In the genomic region with DNA sequence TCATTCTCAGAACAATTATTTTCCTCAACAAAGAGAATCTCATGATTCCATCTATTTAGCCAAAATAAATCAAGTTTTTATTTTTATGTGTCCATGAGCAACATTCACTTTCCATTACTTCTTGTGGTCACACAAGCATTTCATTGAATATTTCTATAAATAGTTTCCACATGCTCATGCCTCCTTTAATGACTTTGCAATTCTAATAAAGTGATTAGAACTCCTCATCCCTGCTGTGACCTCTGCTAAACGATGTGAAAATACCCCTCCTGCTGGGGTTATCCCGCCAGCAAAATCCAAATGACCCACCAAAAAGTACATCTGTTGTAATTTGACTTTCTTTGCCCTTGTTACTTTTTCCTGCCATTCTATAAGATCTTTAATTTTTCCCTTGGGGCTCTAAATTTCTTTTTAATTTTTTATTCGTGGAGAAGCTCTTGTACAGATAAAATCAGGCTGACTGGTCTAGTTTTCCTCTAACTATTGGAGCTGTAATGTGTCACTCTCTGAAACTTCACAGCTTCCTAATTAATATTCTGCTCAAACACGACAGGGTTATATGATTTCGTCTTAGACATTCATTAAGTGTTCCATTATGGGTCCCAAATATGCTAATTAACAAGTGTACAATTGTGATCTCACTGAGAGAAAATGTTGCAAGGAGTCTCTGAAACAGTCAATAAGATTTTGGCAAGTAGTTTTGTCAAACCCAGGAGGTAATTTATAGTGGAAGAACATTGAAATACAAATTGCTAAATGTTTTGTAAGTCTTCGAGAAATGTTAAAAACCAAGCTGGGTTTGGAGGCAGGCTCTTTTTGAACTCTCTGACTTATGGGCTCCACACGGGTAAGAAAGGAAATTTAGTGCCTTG, we compare ENCODE assay signal across 16 cellular contexts.
DNase-seq lines count a peak whose midpoint lies in the region; ATAC-seq and TF ChIP-seq lines count a peak whose summit lies in the region.
"Had no signal": no experiment of that assay in that cellular context is flagged by ENCODE, and none has a peak within 500 bp of the region (broad histone marks: within the 10 kb centered on the region; RNA-seq: fewer than 3 reads in every experiment).

No MANE protein-coding gene starts in this region.

- no peaks in the 10 kb centered on the region for H3K27me3 Mint-ChIP-seq in MCF 10A (ENCODE audit: insufficient read depth, unreplicated experiment)
- H3K27me3 Mint-ChIP-seq in activated T-cell treated with anti-CD3 and anti-CD28 coated beads, Interleukin-2, amount 50 U/mL, for 24 hours = no peaks in the 10 kb centered on the region
- H3K27me3 Mint-ChIP-seq: dendritic cell treated with granulocyte-macrophage colony-stimulating factor and Interleukin-4, amounts not matched to agents 40 ng/mL and 50 ng/mL, for 4 days had no signal

- no peak overlapping the region for H3K4ac ChIP-seq in neuronal stem cell (ENCODE audit: low read length)

- H3K4me1 ChIP-seq in neuronal stem cell (ENCODE audit: control insufficient read depth in 2 of 2, insufficient read depth in 1 of 2, low read depth in 1 of 2, low read length in 2 of 2) = no peaks in the 10 kb centered on the region
- H3K4me1 ChIP-seq: esophagus squamous epithelium had no signal

- H3K27ac ChIP-seq in neuronal stem cell (replicated peaks; ENCODE audit: low read length) = no peak overlapping the region
- H3K27ac ChIP-seq: C4-2B, esophagus squamous epithelium had no signal

- no peaks in the 10 kb centered on the region for H3K36me3 ChIP-seq in neuronal stem cell (replicated peaks in 1 of 2; ENCODE audit: control insufficient read depth in 2 of 2, insufficient read depth in 2 of 2, low read length in 2 of 2)
- H3K36me3 ChIP-seq: esophagus squamous epithelium had no signal

- intact Hi-C loops in MCF 10A (cut with micrococcal nuclease) = no loop called here

- no peak overlapping the region for H2AK5ac ChIP-seq in neuronal stem cell (ENCODE audit: low read depth, low read length)

- H3K9ac ChIP-seq in neuronal stem cell (ENCODE audit: low read depth, low read length, poor library complexity) = no peak overlapping the region

- H3K27me3 ChIP-seq in neuronal stem cell (ENCODE audit: control insufficient read depth in 3 of 3, insufficient read depth in 3 of 3, low read depth in 1 of 3, low read length in 3 of 3) = no peaks in the 10 kb centered on the region
- H3K27me3 ChIP-seq: esophagus squamous epithelium had no signal

- H3K4me3 Mint-ChIP-seq in MCF 10A (ENCODE audit: unreplicated experiment) = no peak overlapping the region
- H3K4me3 Mint-ChIP-seq in activated T-cell treated with anti-CD3 and anti-CD28 coated beads, Interleukin-2, amount 50 U/mL, for 24 hours = no peak overlapping the region
- H3K4me3 Mint-ChIP-seq: dendritic cell treated with granulocyte-macrophage colony-stimulating factor and Interleukin-4, amounts not matched to agents 40 ng/mL and 50 ng/mL, for 4 days had no signal

- H2BK120ac ChIP-seq in neuronal stem cell (ENCODE audit: low read depth, low read length) = no peak overlapping the region

- H3K4me3 ChIP-seq in AG10803 (ENCODE audit: low read length) (no peak overlapping the region), neuronal stem cell (ENCODE audit: low read length in 2 of 2) (no peak overlapping the region)
- H3K4me3 ChIP-seq: esophagus squamous epithelium had no signal

- H2AFZ ChIP-seq in neuronal stem cell (ENCODE audit: low read length) = peak overlapping the region; percentile 13

- no peak for ATAC-seq in HG03521 (IDR thresholded peaks at IDR 0.05; ENCODE audit: unreplicated experiment)
- ATAC-seq in HG02588 (IDR thresholded peaks at IDR 0.05; ENCODE audit: unreplicated experiment) = no peak

- WGBS in neuronal stem cell (ENCODE audit: extremely low coverage in 2 of 2, insufficient read length in 2 of 2, insufficient replicate concordance in 1 of 2), 2 donors = no CpG with 5 or more reads among the region's 7 CpGs

- no peak overlapping the region for H4K8ac ChIP-seq in neuronal stem cell (ENCODE audit: low read depth, low read length)

- H3K27ac Mint-ChIP-seq in MCF 10A (ENCODE audit: low read depth, unreplicated experiment) = no peak overlapping the region
- H3K27ac Mint-ChIP-seq in activated T-cell treated with anti-CD3 and anti-CD28 coated beads, Interleukin-2, amount 50 U/mL, for 24 hours = no peak overlapping the region
- H3K27ac Mint-ChIP-seq: dendritic cell treated with granulocyte-macrophage colony-stimulating factor and Interleukin-4, amounts not matched to agents 40 ng/mL and 50 ng/mL, for 4 days had no signal

- no peaks in the 10 kb centered on the region for H3K36me3 Mint-ChIP-seq in MCF 10A (ENCODE audit: insufficient read depth, unreplicated experiment)
- no peaks in the 10 kb centered on the region for H3K36me3 Mint-ChIP-seq in activated T-cell treated with anti-CD3 and anti-CD28 coated beads, Interleukin-2, amount 50 U/mL, for 24 hours (ENCODE audit: low read depth)

- TF ChIP-seq CTCF in AG10803 (conservative IDR thresholded peaks at IDR 0.05; ENCODE audit: low read length) = peak; percentile 57
- TF ChIP-seq CTCF in MCF 10A (IDR thresholded peaks at IDR 0.05; ENCODE audit: unreplicated experiment) = no peak

- peaks cover 9% of the 10 kb centered on the region for H3K4me1 Mint-ChIP-seq in MCF 10A (ENCODE audit: insufficient read depth, unreplicated experiment)
- no peaks in the 10 kb centered on the region for H3K4me1 Mint-ChIP-seq in activated T-cell treated with anti-CD3 and anti-CD28 coated beads, Interleukin-2, amount 50 U/mL, for 24 hours (ENCODE audit: low read depth)

- no peak overlapping the region for H3K14ac ChIP-seq in neuronal stem cell (ENCODE audit: low read length)

- peaks cover 0 to 4% of the 10 kb centered on the region in 2 donors for H3K9me3 ChIP-seq in neuronal stem cell (replicated peaks in 1 of 2; ENCODE audit: control insufficient read depth in 2 of 2, insufficient read depth in 1 of 2, low read depth in 1 of 2, low read length in 2 of 2)
- H3K9me3 ChIP-seq: esophagus squamous epithelium had no signal

- no peak overlapping the region for H3K18ac ChIP-seq in neuronal stem cell (ENCODE audit: low read length)

- H3K9me3 Mint-ChIP-seq in MCF 10A (ENCODE audit: unreplicated experiment) = peaks cover 11% of the 10 kb centered on the region
- H3K9me3 Mint-ChIP-seq in activated T-cell treated with anti-CD3 and anti-CD28 coated beads, Interleukin-2, amount 50 U/mL, for 24 hours = peaks cover 10% of the 10 kb centered on the region

- no TSS peak for BruUV-seq in MCF 10A (replicated peaks; lab: Mats Ljungman, UMichigan)

- POLR2A ChIA-PET in MCF 10A (lab: Yijun Ruan, JAX) = no interaction called here

- no peak overlapping the region for H2BK15ac ChIP-seq in neuronal stem cell (ENCODE audit: low read length)

- H2BK12ac ChIP-seq in neuronal stem cell (ENCODE audit: low read length) = no peak overlapping the region

- H3K79me1 ChIP-seq in neuronal stem cell (ENCODE audit: low read depth, low read length) = no peaks in the 10 kb centered on the region

- DNase-seq in AG10803 (ENCODE audit: low read depth) (peak; percentile 95), M059J (ENCODE audit: low read depth) (peak; percentile 57), dedifferentiated amniotic fluid mesenchymal stem cell (ENCODE audit: extremely low spot score) (peak; percentile 76), neuronal stem cell (ENCODE audit: low spot score) (no peak), MCF 10A (ENCODE audit: unreplicated experiment) (no peak)
- DNase-seq in activated T-cell treated with anti-CD3 and anti-CD28 coated beads, Interleukin-2, amount 50 U/mL, for 24 hours = no peak
- DNase-seq: activated CD4-positive, alpha-beta T cell treated with anti-CD3 and anti-CD28 coated beads for 48 hours; activated T-cell treated with anti-CD3 and anti-CD28 coated beads for 4 hours; esophagus squamous epithelium; mammary epithelial cell; NCI-H187 treated with DMSO at 0.1 percent for 48 hours; T-helper 2 cell had no signal

- no peak overlapping the region for H4K91ac ChIP-seq in neuronal stem cell (ENCODE audit: low read depth, low read length, poor library complexity)

- H3K4me2 ChIP-seq in neuronal stem cell (ENCODE audit: insufficient read depth, low read length, poor library complexity, severe bottlenecking) = no peak overlapping the region

- CTCF ChIA-PET in MCF 10A (lab: Yijun Ruan, JAX) = no interaction called here

- H2BK5ac ChIP-seq in neuronal stem cell (ENCODE audit: low read length) = no peak overlapping the region

- no peak overlapping the region for H3K23ac ChIP-seq in neuronal stem cell (ENCODE audit: low read depth, low read length, poor library complexity)

Comparison
In these comparisons a context has a peak if more than half of its experiments do, and no peak if none do; other contexts are left out.
1. DNase-seq: peak in AG10803 (single experiment), M059J (single experiment) and dedifferentiated amniotic fluid mesenchymal stem cell (single experiment); none in neuronal stem cell (single experiment), MCF 10A (single experiment) and activated T-cell treated with anti-CD3 and anti-CD28 coated beads, Interleukin-2, amount 50 U/mL, for 24 hours (single experiment).